14 cellular contexts compared by ENCODE assay signal in genomic region chr1:167995038-167995437, GRCh38.
"Had no signal": no experiment of that assay in that cellular context is flagged by ENCODE, and none has a peak within 500 bp of the region (broad histone marks: within the 10 kb centered on the region; RNA-seq: fewer than 3 reads in every experiment).

No MANE protein-coding gene starts in this region.

- DNase-seq: activated CD4-positive, alpha-beta T cell treated with anti-CD3 and anti-CD28 coated beads for 36 hours; activated CD4-positive, alpha-beta T cell treated with anti-CD3 and anti-CD28 coated beads, Interleukin-2, amount 50 U/mL, for 48 hours; activated T-cell treated with anti-CD3 and anti-CD28 coated beads for 4 hours; effector memory CD4-positive, alpha-beta T cell; esophagus squamous epithelium; foreskin melanocyte; mesenchymal stem cell; mucosa of descending colon; naive B cell; stimulated activated naive CD4-positive, alpha-beta T cell treated with Interleukin-2 at 50 U/mL for 16 hours; T-cell; tibial artery had no signal

- H3K9me3 ChIP-seq: esophagus squamous epithelium, mucosa of descending colon, tibial artery had no signal

- ATAC-seq: activated CD4-positive, alpha-beta T cell treated with anti-CD3 and anti-CD28 coated beads for 36 hours; mucosa of descending colon; sciatic nerve; T-cell; WTC11 had no signal

- H3K27me3 ChIP-seq: esophagus squamous epithelium, tibial artery had no signal

- H3K27ac ChIP-seq: esophagus squamous epithelium, tibial artery had no signal

- H3K4me3 ChIP-seq: esophagus squamous epithelium, mucosa of descending colon, tibial artery had no signal
